ENCODE assay signal across 1 cellular context in genomic region chr19:10288662-10289166, GRCh38.
TF ChIP-seq lines count a peak whose summit lies in the region.

No MANE protein-coding gene starts in this region.

TF ChIP-seq in K562, 482 proteins besides CTCF, POLR2A, EP300 and RAD21 (continued from another document):
- no peak for TF ChIP-seq HOMEZ (CRISPR knock-in tag; IDR thresholded peaks at IDR 0.05)
- peak; percentile 75 for TF ChIP-seq NFYB (IDR thresholded peaks at IDR 0.05; ENCODE audit: extremely low read depth, insufficient read length)
- peak; percentile 93 for TF ChIP-seq GATA2 (CRISPR knock-in tag; IDR thresholded peaks at IDR 0.05)
- peak in 1 of 2 experiments; percentile 4; a peak in 2 of 4 replicates for TF ChIP-seq RCOR1 (IDR thresholded peaks at IDR 0.05; ENCODE audit: borderline replicate concordance in 1 of 2, low read depth in 2 of 2, low read length in 2 of 2)
- peak; percentile 73 for TF ChIP-seq FOS (IDR thresholded peaks at IDR 0.05; ENCODE audit: extremely low read depth, insufficient read length)
- peak; percentile 99 for TF ChIP-seq ZNF766 (CRISPR knock-in tag; conservative IDR thresholded peaks at IDR 0.05)
- TF ChIP-seq SMARCC2 (IDR thresholded peaks at IDR 0.05; ENCODE audit: low read depth): no peak
- no peak for TF ChIP-seq SMAD3 (CRISPR knock-in tag; conservative IDR thresholded peaks at IDR 0.05)
- TF ChIP-seq HLTF (IDR thresholded peaks at IDR 0.05): no peak
- TF ChIP-seq HNRNPH1 (optimal IDR thresholded peaks at IDR 0.05; ENCODE audit: low read depth, low read length): no peak
- TF ChIP-seq PHB (CRISPR knock-in tag; IDR thresholded peaks at IDR 0.05): no peak
- peak; percentile 43; the same call in 1 of the 2 replicates for TF ChIP-seq PHF8 (IDR thresholded peaks at IDR 0.05; ENCODE audit: borderline replicate concordance, low read length)
- TF ChIP-seq, protein P1, sequence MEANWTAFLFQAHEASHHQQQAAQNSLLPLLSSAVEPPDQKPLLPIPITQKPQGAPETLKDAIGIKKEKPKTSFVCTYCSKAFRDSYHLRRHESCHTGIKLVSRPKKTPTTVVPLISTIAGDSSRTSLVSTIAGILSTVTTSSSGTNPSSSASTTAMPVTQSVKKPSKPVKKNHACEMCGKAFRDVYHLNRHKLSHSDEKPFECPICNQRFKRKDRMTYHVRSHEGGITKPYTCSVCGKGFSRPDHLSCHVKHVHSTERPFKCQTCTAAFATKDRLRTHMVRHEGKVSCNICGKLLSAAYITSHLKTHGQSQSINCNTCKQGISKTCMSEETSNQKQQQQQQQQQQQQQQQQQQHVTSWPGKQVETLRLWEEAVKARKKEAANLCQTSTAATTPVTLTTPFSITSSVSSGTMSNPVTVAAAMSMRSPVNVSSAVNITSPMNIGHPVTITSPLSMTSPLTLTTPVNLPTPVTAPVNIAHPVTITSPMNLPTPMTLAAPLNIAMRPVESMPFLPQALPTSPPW (CRISPR knock-in tag; IDR thresholded peaks at IDR 0.05): peak; percentile 75
- TF ChIP-seq LCOR (CRISPR knock-in tag; IDR thresholded peaks at IDR 0.05): 0 out of 2 replicates have a peak, but pooled peaks have one; percentile 5
- TF ChIP-seq, protein P2, sequence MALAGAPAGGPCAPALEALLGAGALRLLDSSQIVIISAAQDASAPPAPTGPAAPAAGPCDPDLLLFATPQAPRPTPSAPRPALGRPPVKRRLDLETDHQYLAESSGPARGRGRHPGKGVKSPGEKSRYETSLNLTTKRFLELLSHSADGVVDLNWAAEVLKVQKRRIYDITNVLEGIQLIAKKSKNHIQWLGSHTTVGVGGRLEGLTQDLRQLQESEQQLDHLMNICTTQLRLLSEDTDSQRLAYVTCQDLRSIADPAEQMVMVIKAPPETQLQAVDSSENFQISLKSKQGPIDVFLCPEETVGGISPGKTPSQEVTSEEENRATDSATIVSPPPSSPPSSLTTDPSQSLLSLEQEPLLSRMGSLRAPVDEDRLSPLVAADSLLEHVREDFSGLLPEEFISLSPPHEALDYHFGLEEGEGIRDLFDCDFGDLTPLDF (CRISPR knock-in tag; IDR thresholded peaks at IDR 0.05): 0 out of 2 replicates have a peak, but pooled peaks have one; percentile 4
- 0 out of 2 replicates have a peak, but pooled peaks have one; percentile 20 for TF ChIP-seq SREBF2 (CRISPR knock-in tag; IDR thresholded peaks at IDR 0.05)
- peak; percentile 62 for TF ChIP-seq TAF1 (IDR thresholded peaks at IDR 0.05; ENCODE audit: control insufficient read depth, extremely low read depth, insufficient read depth, low read length, severe bottlenecking)
- TF ChIP-seq ZNF589 (CRISPR knock-in tag; IDR thresholded peaks at IDR 0.05; ENCODE audit: low read depth): 0 out of 2 replicates have a peak, but pooled peaks have one; percentile 50
- no peak for TF ChIP-seq ZNF24 (IDR thresholded peaks at IDR 0.05)
- TF ChIP-seq SIN3A (IDR thresholded peaks at IDR 0.05; ENCODE audit: borderline replicate concordance in 2 of 2, control insufficient read depth in 1 of 2, low read depth in 2 of 2, low read length in 2 of 2): peak in 1 of 2 experiments; percentile 52; a peak in 1 of 4 replicates
- 0 out of 2 replicates have a peak, but pooled peaks have one; percentile 19 for TF ChIP-seq POLR2AphosphoS2 (IDR thresholded peaks at IDR 0.05; ENCODE audit: low read length)
- TF ChIP-seq POLR2AphosphoS5 (IDR thresholded peaks at IDR 0.05; ENCODE audit: control insufficient read depth, insufficient read depth, low read depth, low read length): peak; percentile 68
- peak in 1 of 2 experiments; percentile 89 for TF ChIP-seq E2F6 (IDR thresholded peaks at IDR 0.05; ENCODE audit: borderline replicate concordance in 1 of 2, extremely low read depth in 1 of 2, insufficient read depth in 1 of 2, insufficient read length in 1 of 2, low read depth in 1 of 2, low read length in 1 of 2, poor library complexity in 1 of 2, severe bottlenecking in 1 of 2)
- no peak for TF ChIP-seq TRIM28 (IDR thresholded peaks at IDR 0.05)
- TF ChIP-seq PTBP1 (IDR thresholded peaks at IDR 0.05; ENCODE audit: low read depth, low read length): no peak
- TF ChIP-seq KDM5B (IDR thresholded peaks at IDR 0.05; ENCODE audit: insufficient replicate concordance, low read depth, low read length): peak; percentile 46
- peak; percentile 39 for TF ChIP-seq CCNT2 (IDR thresholded peaks at IDR 0.05; ENCODE audit: borderline replicate concordance, extremely low read depth, insufficient read length, low read depth, low read length)
- TF ChIP-seq MCM7 (IDR thresholded peaks at IDR 0.05): no peak
- TF ChIP-seq, protein P3, sequence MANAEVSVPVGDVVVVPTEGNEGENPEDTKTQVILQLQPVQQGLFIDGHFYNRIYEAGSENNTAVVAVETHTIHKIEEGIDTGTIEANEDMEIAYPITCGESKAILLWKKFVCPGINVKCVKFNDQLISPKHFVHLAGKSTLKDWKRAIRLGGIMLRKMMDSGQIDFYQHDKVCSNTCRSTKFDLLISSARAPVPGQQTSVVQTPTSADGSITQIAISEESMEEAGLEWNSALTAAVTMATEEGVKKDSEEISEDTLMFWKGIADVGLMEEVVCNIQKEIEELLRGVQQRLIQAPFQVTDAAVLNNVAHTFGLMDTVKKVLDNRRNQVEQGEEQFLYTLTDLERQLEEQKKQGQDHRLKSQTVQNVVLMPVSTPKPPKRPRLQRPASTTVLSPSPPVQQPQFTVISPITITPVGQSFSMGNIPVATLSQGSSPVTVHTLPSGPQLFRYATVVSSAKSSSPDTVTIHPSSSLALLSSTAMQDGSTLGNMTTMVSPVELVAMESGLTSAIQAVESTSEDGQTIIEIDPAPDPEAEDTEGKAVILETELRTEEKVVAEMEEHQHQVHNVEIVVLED (CRISPR knock-in tag; IDR thresholded peaks at IDR 0.05): no peak
- TF ChIP-seq GATAD2A (IDR thresholded peaks at IDR 0.05): 0 out of 2 replicates have a peak, but pooled peaks have one; percentile 84
- 0 out of 2 replicates have a peak, but pooled peaks have one; percentile 25 for TF ChIP-seq DPF2 (IDR thresholded peaks at IDR 0.05)
- 0 out of 2 replicates have a peak, but pooled peaks have one; percentile 4 for TF ChIP-seq USF2 (CRISPR knock-in tag; IDR thresholded peaks at IDR 0.05)
- TF ChIP-seq RBM39 (optimal IDR thresholded peaks at IDR 0.05; ENCODE audit: low read depth, low read length): peak; percentile 24
- no peak for TF ChIP-seq FIP1L1 (IDR thresholded peaks at IDR 0.05; ENCODE audit: low read depth, low read length, poor library complexity, severe bottlenecking)
- TF ChIP-seq ZBTB7A (IDR thresholded peaks at IDR 0.05; ENCODE audit: borderline replicate concordance, control insufficient read depth, low read depth, low read length): peak; percentile 80; the same call in 1 of the 2 replicates
TF ChIP-seq in K562: peak in this region for 49.
